Comparison of ENCODE assay signal across 21 cellular contexts in the genomic region with DNA sequence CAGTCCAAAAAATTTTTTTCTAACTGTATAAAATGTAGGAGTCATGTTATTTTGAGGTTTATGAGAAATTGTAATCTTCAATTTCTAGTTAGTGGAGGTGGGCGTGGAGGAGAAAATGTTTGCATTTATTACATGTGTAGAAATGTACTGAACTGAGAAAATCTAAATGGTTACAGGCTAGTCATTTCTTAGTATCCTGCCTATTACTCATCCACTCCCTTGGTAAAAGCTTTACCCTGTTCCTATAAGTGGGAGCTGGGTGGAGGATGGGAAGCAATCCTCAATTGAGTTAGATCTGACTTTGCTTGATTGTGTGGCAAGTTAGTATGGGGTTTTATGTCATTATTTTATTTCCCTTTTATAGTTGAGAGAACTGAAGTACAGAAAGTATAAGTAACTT.
"Had no signal": no experiment of that assay in that cellular context is flagged by ENCODE, and none has a peak within 500 bp of the region (broad histone marks: within the 10 kb centered on the region; RNA-seq: fewer than 3 reads in every experiment).

No MANE protein-coding gene starts in this region.

- H3K79me2 ChIP-seq: parathyroid adenoma had no signal

- H3K9me3 ChIP-seq: gastrocnemius medialis, mucosa of descending colon, sigmoid colon, thoracic aorta, upper lobe of left lung had no signal

- FAIRE-seq: keratinocyte had no signal

- H3K27ac Mint-ChIP-seq: activated naive CD8-positive, alpha-beta T cell treated with anti-CD3 and anti-CD28 coated beads for 36 hours; memory B cell; naive B cell had no signal

- H3K9ac ChIP-seq: parathyroid adenoma had no signal

- DNase-seq: activated naive CD4-positive, alpha-beta T cell treated with Interleukin-2 at 50 U/mL for 16 hours; activated naive CD8-positive, alpha-beta T cell treated with anti-CD3 and anti-CD28 coated beads for 36 hours; activated T-cell treated with anti-CD3 and anti-CD28 coated beads, Interleukin-2, amount 50 U/mL, for 1 hour; amniotic stem cell; dermis blood vessel endothelial cell; effector CD8-positive, alpha-beta T cell; gastrocnemius medialis; head of caudate nucleus; left colon; mucosa of descending colon; naive B cell; nucleus accumbens; sigmoid colon; stimulated activated CD4-positive, alpha-beta T cell treated with anti-CD3 and anti-CD28 coated beads, Interleukin-2, amount 100 ng/mL, for 48 hours; stimulated activated naive CD4-positive, alpha-beta T cell; T-helper 9 cell; upper lobe of left lung had no signal

- H3K4me3 ChIP-seq: gastrocnemius medialis, mucosa of descending colon, sigmoid colon, thoracic aorta, upper lobe of left lung had no signal

- H3K4me1 Mint-ChIP-seq: activated naive CD8-positive, alpha-beta T cell treated with anti-CD3 and anti-CD28 coated beads for 36 hours; naive B cell had no signal

- H2AFZ ChIP-seq: parathyroid adenoma had no signal

- H3K9me3 Mint-ChIP-seq: activated naive CD8-positive, alpha-beta T cell treated with anti-CD3 and anti-CD28 coated beads for 36 hours; memory B cell had no signal

- H3K4me3 Mint-ChIP-seq: activated naive CD8-positive, alpha-beta T cell treated with anti-CD3 and anti-CD28 coated beads for 36 hours; memory B cell; naive B cell had no signal

- H3K36me3 ChIP-seq: gastrocnemius medialis, sigmoid colon, thoracic aorta had no signal

- H3K27ac ChIP-seq: gastrocnemius medialis, parathyroid adenoma, sigmoid colon, thoracic aorta, upper lobe of left lung had no signal

- ATAC-seq: gastrocnemius medialis, left colon, mucosa of descending colon had no signal

- H3K4me1 ChIP-seq: gastrocnemius medialis, parathyroid adenoma, sigmoid colon, upper lobe of left lung had no signal

- H3K27me3 ChIP-seq: gastrocnemius medialis, sigmoid colon had no signal

- H3K27me3 Mint-ChIP-seq: activated naive CD8-positive, alpha-beta T cell treated with anti-CD3 and anti-CD28 coated beads for 36 hours; memory B cell had no signal
